ENCODE assay signal across 20 cellular contexts in the genomic region with DNA sequence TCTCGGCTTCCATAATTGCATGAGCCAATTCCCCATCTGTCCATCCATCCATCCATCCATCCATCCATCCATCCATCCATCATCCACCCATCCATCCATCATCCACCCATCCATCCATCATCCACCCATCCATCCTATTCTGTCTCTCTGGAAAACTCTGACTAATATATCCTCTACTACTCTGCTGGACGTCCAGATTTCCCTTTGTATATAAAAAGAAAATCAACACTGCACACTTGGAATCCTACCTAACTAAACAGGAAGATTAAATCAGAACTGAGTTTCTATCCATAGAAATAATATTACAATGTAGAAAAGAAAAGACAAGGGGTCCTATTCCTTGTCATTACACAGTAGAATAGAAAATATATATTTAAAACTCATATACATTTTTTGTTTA.
A peak's percentile ranks its signal among the peaks of the same experiment; 100 is the strongest.
DNase-seq lines count a peak whose midpoint lies in the region; ATAC-seq, FAIRE-seq and TF ChIP-seq lines count a peak whose summit lies in the region.
"Had no signal": no experiment of that assay in that cellular context is flagged by ENCODE, and none has a peak within 500 bp of the region (broad histone marks: within the 10 kb centered on the region; RNA-seq: fewer than 3 reads in every experiment).

No MANE protein-coding gene starts in this region.

- H3K27ac ChIP-seq in DOHH2 (ENCODE audit: low read depth, low read length) (peak overlapping the region; percentile 73; the same call in 1 of the 2 replicates), ascending aorta (no peak overlapping the region)

- no peak for TF ChIP-seq CTCF in DOHH2 (IDR thresholded peaks at IDR 0.05; ENCODE audit: low read depth, low read length, poor library complexity, severe bottlenecking)
- no peak for TF ChIP-seq CTCF in activated B cell treated with CpG ODN at 0.5 μM for 24 hours (IDR thresholded peaks at IDR 0.05)
- no peak for TF ChIP-seq CTCF in endothelial cell (IDR thresholded peaks at IDR 0.05; ENCODE audit: unreplicated experiment)
- no peak for TF ChIP-seq CTCF in ascending aorta (IDR thresholded peaks at IDR 0.05)

- H4K20me1 ChIP-seq in DOHH2 (ENCODE audit: control insufficient read depth, insufficient read depth, low read depth, low read length): no peaks in the 10 kb centered on the region

- no peaks in the 10 kb centered on the region for H3K79me2 ChIP-seq in DOHH2 (ENCODE audit: control insufficient read depth, low read length)

- intact Hi-C loops in activated B cell treated with CpG ODN at 0.5 μM for 24 hours (cut with micrococcal nuclease) (loop anchor here (1.0 kb wide), 1 partner anchor 67 kb away; no protein-coding TSS in a partner anchor), ascending aorta (cut with DNase I) (no loop called here)

- no peaks in the 10 kb centered on the region for H3K27me3 Mint-ChIP-seq in activated B cell treated with CpG ODN at 0.5 μM for 24 hours
- no peaks in the 10 kb centered on the region for H3K27me3 Mint-ChIP-seq in endothelial cell (ENCODE audit: unreplicated experiment)
- no peaks in the 10 kb centered on the region for H3K27me3 Mint-ChIP-seq in stimulated activated naive B cell treated with anti-CD40 and anti-IgM and Interleukin-4, amounts not matched to agents 10 μg/mL and 1 μg/mL and 100 μg/mL, for 72 hours

- no peak for FAIRE-seq in RCC 7860 (lab: Jason Lieb, UNC)
- FAIRE-seq: GM12878, H1, HTR-8/SVneo had no signal

- CTCF ChIA-PET in activated B cell treated with CpG ODN at 0.5 μM for 24 hours (lab: Charles Lee): interaction anchor here (1.1 to 1.6 kb wide), 2 partner anchors 91 to 133 kb away, joined by 3 to 4 read pairs; no protein-coding TSS in a partner anchor

- ATAC-seq in activated B cell treated with CpG ODN at 0.5 μM for 24 hours (ENCODE audit: low read depth) (no peak), HG03108 (IDR thresholded peaks at IDR 0.05; ENCODE audit: unreplicated experiment) (no peak)
- ATAC-seq in stimulated activated naive B cell treated with anti-CD40 and anti-IgM and Interleukin-4, amounts not matched to agents 10 μg/mL and 1 μg/mL and 100 μg/mL, for 72 hours (replicated peaks): no peak
- ATAC-seq: CD8-positive, alpha-beta T cell; GM12878 had no signal

- peak overlapping the region; percentile 5 for H3K27ac Mint-ChIP-seq in activated B cell treated with CpG ODN at 0.5 μM for 24 hours
- no peak overlapping the region for H3K27ac Mint-ChIP-seq in endothelial cell (ENCODE audit: unreplicated experiment)
- H3K27ac Mint-ChIP-seq in stimulated activated naive B cell treated with anti-CD40 and anti-IgM and Interleukin-4, amounts not matched to agents 10 μg/mL and 1 μg/mL and 100 μg/mL, for 72 hours: peak overlapping the region; percentile 44
- H3K27ac Mint-ChIP-seq: CD8-positive, alpha-beta T cell; HFFc6 had no signal

- no peaks in the 10 kb centered on the region for H3K9me3 ChIP-seq in DOHH2 (ENCODE audit: control insufficient read depth, insufficient read depth, low read length)
- no peaks in the 10 kb centered on the region for H3K9me3 ChIP-seq in ascending aorta
- H3K9me3 ChIP-seq: HAP-1 had no signal

- peaks cover 37% of the 10 kb centered on the region for H3K4me1 ChIP-seq in DOHH2 (ENCODE audit: control insufficient read depth, low read length)
- no peaks in the 10 kb centered on the region for H3K4me1 ChIP-seq in ascending aorta
- H3K4me1 ChIP-seq: HAP-1 had no signal

- DNase-seq in activated B cell treated with CpG ODN at 0.5 μM for 24 hours: no peak
- no peak for DNase-seq in endothelial cell (ENCODE audit: low spot score)
- DNase-seq in stimulated activated naive B cell treated with anti-CD40 and anti-IgM and Interleukin-4, amounts not matched to agents 10 μg/mL and 1 μg/mL and 100 μg/mL, for 72 hours: no peak
- no peak for DNase-seq in RCC 7860 (ENCODE audit: low spot score)
- DNase-seq in ascending aorta (ENCODE audit: low spot score in 2 of 2): no peak
- no peak for DNase-seq in stimulated activated CD4-positive, alpha-beta T cell treated with anti-CD3 and anti-CD28 coated beads, Interleukin-2, amount 100 ng/mL, for 48 hours
- DNase-seq: ACHN; Calu3; CD8-positive, alpha-beta T cell; DMS79 treated with DMSO at 0.1 percent for 48 hours; EL; HFFc6; IMR-90; KBM-7 had no signal

- peak overlapping the region; percentile 55 for H3K4me2 ChIP-seq in DOHH2 (ENCODE audit: low read length)

- H3K4me3 Mint-ChIP-seq in activated B cell treated with CpG ODN at 0.5 μM for 24 hours (no peak overlapping the region), endothelial cell (ENCODE audit: unreplicated experiment) (peak overlapping the region; percentile 47)
- no peak overlapping the region for H3K4me3 Mint-ChIP-seq in stimulated activated naive B cell treated with anti-CD40 and anti-IgM and Interleukin-4, amounts not matched to agents 10 μg/mL and 1 μg/mL and 100 μg/mL, for 72 hours
- H3K4me3 Mint-ChIP-seq: CD8-positive, alpha-beta T cell; HFFc6 had no signal

- POLR2A ChIA-PET in activated B cell treated with CpG ODN at 0.5 μM for 24 hours (lab: Charles Lee): interaction anchor here (1.2 to 1.3 kb wide), 2 partner anchors 10 to 91 kb away, joined by 3 to 15 read pairs; no protein-coding TSS in a partner anchor

- H3K9me2 ChIP-seq in DOHH2 (replicated peaks; ENCODE audit: control insufficient read depth, low read length): no peaks in the 10 kb centered on the region

- H3K4me1 Mint-ChIP-seq in activated B cell treated with CpG ODN at 0.5 μM for 24 hours (peaks cover 20% of the 10 kb centered on the region), endothelial cell (ENCODE audit: unreplicated experiment) (no peaks in the 10 kb centered on the region)
- peaks cover 13 to 22% of the 10 kb centered on the region in 2 donors for H3K4me1 Mint-ChIP-seq in stimulated activated naive B cell treated with anti-CD40 and anti-IgM and Interleukin-4, amounts not matched to agents 10 μg/mL and 1 μg/mL and 100 μg/mL, for 72 hours

- peaks cover 10% of the 10 kb centered on the region for H3K36me3 Mint-ChIP-seq in activated B cell treated with CpG ODN at 0.5 μM for 24 hours (ENCODE audit: low read depth)
- H3K36me3 Mint-ChIP-seq in endothelial cell (ENCODE audit: low read depth, unreplicated experiment): peaks cover 4% of the 10 kb centered on the region
- peaks cover 11 to 18% of the 10 kb centered on the region in 2 donors for H3K36me3 Mint-ChIP-seq in stimulated activated naive B cell treated with anti-CD40 and anti-IgM and Interleukin-4, amounts not matched to agents 10 μg/mL and 1 μg/mL and 100 μg/mL, for 72 hours
- H3K36me3 Mint-ChIP-seq: CD8-positive, alpha-beta T cell had no signal

- no peaks in the 10 kb centered on the region for H3K27me3 ChIP-seq in DOHH2 (ENCODE audit: control insufficient read depth, low read length)
- H3K27me3 ChIP-seq in ascending aorta: no peaks in the 10 kb centered on the region

- H3K4me3 ChIP-seq in DOHH2 (ENCODE audit: low read length): no peak overlapping the region; the same call in 1 of the 2 replicates
- H3K4me3 ChIP-seq in ascending aorta: no peak overlapping the region
- H3K4me3 ChIP-seq: GM12878, HAP-1 had no signal

- H3F3A ChIP-seq in DOHH2 (ENCODE audit: control insufficient read depth, insufficient read depth): peaks cover 5% of the 10 kb centered on the region

- H3K36me3 ChIP-seq in DOHH2 (ENCODE audit: control insufficient read depth, low read length) (0 out of 2 replicates have a peak, but pooled peaks cover 10% of the 10 kb centered on the region), ascending aorta (no peaks in the 10 kb centered on the region)
- H3K36me3 ChIP-seq: HAP-1 had no signal

- H3K9me3 Mint-ChIP-seq in activated B cell treated with CpG ODN at 0.5 μM for 24 hours: no peaks in the 10 kb centered on the region
- no peaks in the 10 kb centered on the region for H3K9me3 Mint-ChIP-seq in endothelial cell (ENCODE audit: unreplicated experiment)
- H3K9me3 Mint-ChIP-seq in stimulated activated naive B cell treated with anti-CD40 and anti-IgM and Interleukin-4, amounts not matched to agents 10 μg/mL and 1 μg/mL and 100 μg/mL, for 72 hours: peaks cover 2 to 3% of the 10 kb centered on the region in 2 donors
- H3K9me3 Mint-ChIP-seq: CD8-positive, alpha-beta T cell; HFFc6 had no signal
